In the genomic region with DNA sequence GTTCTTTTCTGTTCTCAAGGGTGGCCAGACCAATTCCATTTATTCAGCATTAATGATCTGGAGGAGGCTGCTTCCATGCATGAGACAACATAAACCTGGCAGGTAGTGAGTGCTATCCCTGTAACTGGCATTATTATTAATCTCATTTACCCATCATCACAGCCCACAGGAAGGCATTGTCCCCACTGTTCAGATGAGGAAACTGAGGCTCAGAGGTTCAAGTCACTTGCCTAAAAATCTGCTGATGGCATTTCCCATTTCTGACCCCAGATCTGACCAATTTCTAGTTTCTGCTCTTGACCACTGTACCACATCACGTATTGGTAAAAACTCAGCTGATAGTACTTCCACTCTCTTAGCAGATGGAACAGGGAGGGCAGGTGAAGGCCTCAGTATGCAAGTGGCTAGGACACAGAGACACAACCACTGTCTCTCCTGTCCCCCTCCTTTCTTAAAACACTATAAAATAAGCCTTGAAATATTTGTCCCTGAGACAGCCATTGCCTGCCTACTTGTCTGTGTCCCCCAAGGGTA, we compare ENCODE assay signal across 8 cellular contexts. TPM values are rescaled to one million over a fixed set of nuclear protein-coding genes. Genes with fewer than 3 reads are reported as not detected.
DNase-seq lines count a peak whose midpoint lies in the region; ATAC-seq and TF ChIP-seq lines count a peak whose summit lies in the region.

No MANE protein-coding gene starts in this region.

- H3K27ac Mint-ChIP-seq in T-helper 1 cell treated with Interleukin-12 subunit alpha and Interleukin-12 subunit beta and Interleukin-4 antibody, amounts not matched to agents 30 μg/mL and 1 μg/mL, for 36 hours: peak overlapping the region; percentile 96
- peak overlapping the region; percentile 90 for H3K27ac Mint-ChIP-seq in activated CD4-positive, alpha-beta memory T cell treated with anti-CD3 and anti-CD28 coated beads, Interleukin-2, amount 10 ng/mL, durations not matched to agents 7 days and 5 days
- peak overlapping the region; percentile 93 to 98 (median 97) for H3K27ac Mint-ChIP-seq in immature natural killer cell

- H3K36me3 ChIP-seq in stomach smooth muscle (ENCODE audit: control insufficient read depth in 2 of 2, insufficient read depth in 2 of 2, low read length in 2 of 2): no peaks in the 10 kb centered on the region

- H3K9ac ChIP-seq in stomach smooth muscle (ENCODE audit: low read length in 2 of 2): peak overlapping the region; percentile 16 to 71

- no peaks in the 10 kb centered on the region for H3K9me3 Mint-ChIP-seq in T-helper 1 cell treated with Interleukin-12 subunit alpha and Interleukin-12 subunit beta and Interleukin-4 antibody, amounts not matched to agents 30 μg/mL and 1 μg/mL, for 36 hours
- H3K9me3 Mint-ChIP-seq in activated CD4-positive, alpha-beta memory T cell treated with anti-CD3 and anti-CD28 coated beads, Interleukin-2, amount 10 ng/mL, durations not matched to agents 7 days and 5 days: no peaks in the 10 kb centered on the region
- no peaks in the 10 kb centered on the region for H3K9me3 Mint-ChIP-seq in immature natural killer cell

- H3K9me3 ChIP-seq in stomach smooth muscle (ENCODE audit: control insufficient read depth in 2 of 2, low read length in 2 of 2): no peaks in the 10 kb centered on the region

- H3K4me3 ChIP-seq in stomach smooth muscle (ENCODE audit: low read length in 2 of 2): peak overlapping the region; percentile 71 to 84

- H3K27me3 ChIP-seq in stomach smooth muscle (ENCODE audit: control insufficient read depth in 1 of 2, insufficient read depth in 2 of 2, low read length in 2 of 2): no peaks in the 10 kb centered on the region

- no peak for ATAC-seq in GM21515 (IDR thresholded peaks at IDR 0.05; ENCODE audit: unreplicated experiment)

- POLR2A ChIA-PET in activated CD4-positive, alpha-beta memory T cell treated with anti-CD3 and anti-CD28 coated beads, Interleukin-2, amount 10 ng/mL, durations not matched to agents 7 days and 5 days (lab: Charles Lee): interaction anchor here (0.8 to 4.6 kb wide), 10 partner anchors 10 to 83 kb away, joined by 3 to 41 read pairs (median 4); a partner anchor contains a TSS

- no peaks in the 10 kb centered on the region for H3K27me3 Mint-ChIP-seq in T-helper 1 cell treated with Interleukin-12 subunit alpha and Interleukin-12 subunit beta and Interleukin-4 antibody, amounts not matched to agents 30 μg/mL and 1 μg/mL, for 36 hours (ENCODE audit: low read depth)
- H3K27me3 Mint-ChIP-seq in activated CD4-positive, alpha-beta memory T cell treated with anti-CD3 and anti-CD28 coated beads, Interleukin-2, amount 10 ng/mL, durations not matched to agents 7 days and 5 days: no peaks in the 10 kb centered on the region
- H3K27me3 Mint-ChIP-seq in immature natural killer cell (ENCODE audit: low read depth in 3 of 3): peaks cover 0 to 5% (median 0%) of the 10 kb centered on the region in 3 donors

- CTCF ChIA-PET in activated CD4-positive, alpha-beta memory T cell treated with anti-CD3 and anti-CD28 coated beads, Interleukin-2, amount 10 ng/mL, durations not matched to agents 7 days and 5 days (lab: Charles Lee): interaction anchor here (0.9 to 5.5 kb wide), 3 partner anchors 31 to 84 kb away, joined by 3 to 37 read pairs (median 5); a partner anchor contains a TSS

- H3K4me1 ChIP-seq in stomach smooth muscle (ENCODE audit: control insufficient read depth, insufficient read depth, low read length): no peaks in the 10 kb centered on the region

- no peak overlapping the region for H3K27ac ChIP-seq in stomach smooth muscle (ENCODE audit: low read length)

- H3K4me3 Mint-ChIP-seq in T-helper 1 cell treated with Interleukin-12 subunit alpha and Interleukin-12 subunit beta and Interleukin-4 antibody, amounts not matched to agents 30 μg/mL and 1 μg/mL, for 36 hours: peak overlapping the region; percentile 96
- peak overlapping the region; percentile 91 for H3K4me3 Mint-ChIP-seq in activated CD4-positive, alpha-beta memory T cell treated with anti-CD3 and anti-CD28 coated beads, Interleukin-2, amount 10 ng/mL, durations not matched to agents 7 days and 5 days
- H3K4me3 Mint-ChIP-seq in immature natural killer cell: peak overlapping the region; percentile 94 to 100 (median 96)

- no peak for TF ChIP-seq CTCF in GM13976 (IDR thresholded peaks at IDR 0.05; ENCODE audit: borderline replicate concordance, control extremely low read depth, extremely low read depth, insufficient read depth, missing control alignments)

- no peak for DNase-seq in T-helper 1 cell
- no peak for DNase-seq in activated CD4-positive, alpha-beta memory T cell treated with anti-CD3 and anti-CD28 coated beads, Interleukin-2, amount 10 ng/mL, durations not matched to agents 7 days and 5 days
- DNase-seq in immature natural killer cell: no peak
- DNase-seq in UCSD-AML1 (lab: John Stamatoyannopoulos, UW; ENCODE audit: unreplicated experiment): no peak
- no peak for DNase-seq in GM13976 (ENCODE audit: low spot score)

- H3K36me3 Mint-ChIP-seq in T-helper 1 cell treated with Interleukin-12 subunit alpha and Interleukin-12 subunit beta and Interleukin-4 antibody, amounts not matched to agents 30 μg/mL and 1 μg/mL, for 36 hours (ENCODE audit: low read depth): peaks cover 5% of the 10 kb centered on the region
- H3K36me3 Mint-ChIP-seq in activated CD4-positive, alpha-beta memory T cell treated with anti-CD3 and anti-CD28 coated beads, Interleukin-2, amount 10 ng/mL, durations not matched to agents 7 days and 5 days (ENCODE audit: low read depth): peaks cover 18% of the 10 kb centered on the region
- peaks cover 0 to 4% (median 0%) of the 10 kb centered on the region in 3 donors for H3K36me3 Mint-ChIP-seq in immature natural killer cell

- in situ Hi-C loops in GM13976 (cut with MboI; ENCODE audit: low sequenced_read_pairs, unreplicated experiment): no loop called here

- peaks cover 48% of the 10 kb centered on the region for H3K4me1 Mint-ChIP-seq in T-helper 1 cell treated with Interleukin-12 subunit alpha and Interleukin-12 subunit beta and Interleukin-4 antibody, amounts not matched to agents 30 μg/mL and 1 μg/mL, for 36 hours (ENCODE audit: low read depth)
- peaks cover 56% of the 10 kb centered on the region for H3K4me1 Mint-ChIP-seq in activated CD4-positive, alpha-beta memory T cell treated with anti-CD3 and anti-CD28 coated beads, Interleukin-2, amount 10 ng/mL, durations not matched to agents 7 days and 5 days
- peaks cover 68 to 78% of the 10 kb centered on the region in 2 donors for H3K4me1 Mint-ChIP-seq in immature natural killer cell

RNA-seq across cellular contexts. Expression of a gene that starts 36.1 kb away (rescaled TPM):
- 10 to 100 TPM; 78.6 to 85.4 TPM for total RNA-seq in activated CD4-positive, alpha-beta memory T cell treated with anti-CD3 and anti-CD28 coated beads, Interleukin-2, amount 10 ng/mL, durations not matched to agents 7 days and 5 days
- 10 to 100 TPM; 19.4 to 52.7 (median 24.6) TPM for polyA plus RNA-seq in immature natural killer cell
